ENCODE assay signal across 31 cellular contexts in the genomic region with DNA sequence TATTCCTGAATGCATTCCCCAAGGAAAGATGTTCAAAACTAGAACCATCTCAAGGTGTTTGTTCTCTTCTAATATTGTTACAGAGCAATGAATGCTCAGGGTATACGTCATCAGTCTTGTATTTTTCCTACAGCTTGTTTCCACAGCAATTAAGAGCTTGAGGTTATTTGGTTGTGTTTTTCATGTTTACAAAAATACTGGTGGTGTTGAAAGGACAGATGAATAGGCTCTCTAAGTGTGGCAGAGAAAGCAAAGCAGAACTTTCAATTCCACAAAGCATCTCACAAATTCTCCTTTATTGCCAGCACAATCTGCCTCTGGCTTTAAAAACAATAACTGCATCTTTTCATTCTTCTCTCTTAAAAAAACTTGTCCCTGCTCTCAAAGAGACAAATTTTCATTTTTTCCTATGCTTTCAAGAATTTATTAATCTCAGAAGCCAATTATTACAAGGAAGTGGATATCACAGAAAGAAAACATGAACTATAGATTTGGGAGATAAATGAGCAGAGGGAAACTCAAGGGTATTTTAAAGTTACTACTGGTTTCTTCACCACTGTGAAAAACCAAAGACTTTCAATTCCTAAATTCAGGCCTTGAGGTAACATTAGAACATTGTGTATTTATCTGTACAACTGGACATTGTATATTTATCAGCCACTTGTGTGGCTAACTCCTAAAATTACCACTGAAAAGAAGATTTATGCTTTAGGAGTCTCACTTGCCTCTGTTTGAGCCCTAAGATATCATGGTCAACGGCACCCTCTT.
"Had no signal": no experiment of that assay in that cellular context is flagged by ENCODE, and none has a peak within 500 bp of the region (broad histone marks: within the 10 kb centered on the region; RNA-seq: fewer than 3 reads in every experiment).

No MANE protein-coding gene starts in this region.

- ATAC-seq: activated CD8-positive, alpha-beta memory T cell treated with anti-CD3 and anti-CD28 coated beads, Interleukin-2, amount 10 ng/mL, durations not matched to agents 7 days and 5 days; activated T-cell treated with anti-CD3 and anti-CD28 coated beads, Interleukin-2, amount 50 U/mL, for 72 hours; activated T-helper 17 cell treated with anti-CD3 and anti-CD28 coated beads, Interleukin-2, amount 50 U/mL, for 72 hours; body of pancreas had no signal

- DNase-seq: activated B cell treated with CpG ODN at 0.5 μM for 24 hours; activated CD4-positive, alpha-beta memory T cell treated with anti-CD3 and anti-CD28 coated beads, Interleukin-2, amount 10 ng/mL, durations not matched to agents 7 days and 5 days; activated CD4-positive, alpha-beta T cell treated with anti-CD3 and anti-CD28 coated beads for 4 hours; activated CD4-positive, alpha-beta T cell treated with anti-CD3 and anti-CD28 coated beads, Interleukin-2, amount 50 U/mL, for 1 hour; activated CD4-positive, CD25-positive, alpha-beta regulatory T cell treated with anti-CD3 and anti-CD28 coated beads, Interleukin-2, amount 50 U/mL, for 72 hours; activated CD8-positive, alpha-beta memory T cell treated with anti-CD3 and anti-CD28 coated beads for 24 hours; activated CD8-positive, alpha-beta memory T cell treated with anti-CD3 and anti-CD28 coated beads, Interleukin-2, amount 10 ng/mL, durations not matched to agents 7 days and 5 days; activated CD8-positive, alpha-beta memory T cell treated with anti-CD3 and anti-CD28 coated beads, Interleukin-2, amount 50 U/mL, for 48 hours; activated effector memory CD4-positive, alpha-beta T cell treated with anti-CD3 and anti-CD28 coated beads, Interleukin-2, amount 50 U/mL, for 16 hours; activated naive CD4-positive, alpha-beta T cell; activated naive CD4-positive, alpha-beta T cell treated with anti-CD3 and anti-CD28 coated beads, Interleukin-2, amount 50 U/mL, for 16 hours; activated naive CD8-positive, alpha-beta T cell treated with anti-CD3 and anti-CD28 coated beads for 36 hours; activated T-cell treated with anti-CD3 and anti-CD28 coated beads, Interleukin-2, amount 50 U/mL, for 72 hours; amniotic stem cell; aorta; body of pancreas; NCI-H1048; NCI-H1105 treated with DMSO at 0.1 percent for 48 hours; NCI-H1436 treated with DMSO at 0.1 percent for 48 hours; NCI-H1694 treated with DMSO at 0.1 percent for 48 hours; NCI-H2029; NCI-H345; NCI-H526; NCI-H748 treated with DMSO at 0.1 percent for 48 hours; OCI-M1; Right ventricle myocardium superior; SW 1271; T-helper 1 cell; T-helper 2 cell; T-helper 9 cell had no signal
